In the genomic region with DNA sequence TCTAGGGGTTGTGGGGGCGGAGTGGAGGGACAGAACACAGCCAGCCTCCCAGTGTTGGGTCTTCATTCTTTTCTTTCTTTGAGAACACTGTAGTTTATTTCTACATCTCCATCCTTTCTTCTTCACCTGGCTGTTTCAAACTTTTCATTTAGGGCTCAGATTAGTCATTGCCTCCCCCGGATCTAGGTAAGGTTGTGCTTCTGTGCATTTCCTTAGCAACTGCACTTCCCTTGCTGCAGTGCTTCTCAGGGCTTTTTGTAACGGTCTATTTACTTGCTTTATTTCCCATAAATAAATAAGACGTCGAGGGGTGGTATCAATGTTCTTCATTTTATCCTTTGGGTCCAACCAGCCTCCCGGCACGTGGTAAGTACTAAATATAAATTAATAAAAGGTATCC, we compare ENCODE assay signal across 7 cellular contexts. TPM values are rescaled to one million over a fixed set of nuclear protein-coding genes. Genes with fewer than 3 reads are reported as not detected.
"Had no signal": no experiment of that assay in that cellular context is flagged by ENCODE, and none has a peak within 500 bp of the region (broad histone marks: within the 10 kb centered on the region; RNA-seq: fewer than 3 reads in every experiment).

No MANE protein-coding gene starts in this region.

- H3K36me3 Mint-ChIP-seq: IgD-negative memory B cell had no signal

- H3K4me1 Mint-ChIP-seq: IgD-negative memory B cell had no signal

- H3K27me3 Mint-ChIP-seq: IgD-negative memory B cell had no signal

- H3K27ac Mint-ChIP-seq: IgD-negative memory B cell had no signal

- H3K4me3 Mint-ChIP-seq: IgD-negative memory B cell had no signal

- DNase-seq: IMR-90, KBM-7, KG1 had no signal

- ATAC-seq: HepG2, K562 had no signal

RNA-seq across cellular contexts. Expression of gene ADGRL3, which starts 31.3 kb away (rescaled TPM):
- total RNA-seq: HT-29 had no signal
